ENCODE assay signal across 1 cellular context in the genomic region with DNA sequence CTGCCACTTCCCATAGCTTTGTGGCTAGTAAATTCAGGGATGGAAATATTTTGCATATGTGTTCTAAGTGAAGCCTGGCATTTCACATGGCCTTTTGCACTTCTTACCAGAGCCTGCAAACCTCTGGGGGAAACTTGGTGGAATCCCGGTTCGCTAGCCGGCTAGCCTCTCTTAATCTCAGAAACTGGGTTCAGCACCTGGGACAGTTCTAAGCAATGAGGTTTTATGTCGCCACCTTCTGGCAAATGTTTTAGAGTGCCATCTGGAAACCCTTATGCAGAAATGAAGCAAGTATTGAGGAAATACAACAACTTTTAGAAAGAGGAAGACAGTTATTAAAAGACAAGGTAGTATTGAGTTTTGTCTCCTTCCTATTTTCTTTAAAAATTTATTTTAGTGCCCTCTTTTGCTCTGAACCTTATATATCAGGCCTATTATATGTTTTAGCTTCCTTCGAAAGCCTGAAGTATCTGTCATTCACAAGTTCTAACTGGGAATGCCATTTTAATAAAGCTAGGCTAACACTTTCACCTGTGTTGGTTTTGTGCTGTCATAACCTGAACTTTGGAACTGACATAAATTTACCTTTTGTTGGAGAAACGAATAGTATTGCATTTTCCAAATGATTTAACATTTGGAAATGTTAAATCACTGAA.
TF ChIP-seq lines count a peak whose summit lies in the region.

No MANE protein-coding gene starts in this region.

TF ChIP-seq in A549, 52 proteins besides CTCF, POLR2A, EP300 and RAD21 (continued from another document):
- TF ChIP-seq, protein P1, sequence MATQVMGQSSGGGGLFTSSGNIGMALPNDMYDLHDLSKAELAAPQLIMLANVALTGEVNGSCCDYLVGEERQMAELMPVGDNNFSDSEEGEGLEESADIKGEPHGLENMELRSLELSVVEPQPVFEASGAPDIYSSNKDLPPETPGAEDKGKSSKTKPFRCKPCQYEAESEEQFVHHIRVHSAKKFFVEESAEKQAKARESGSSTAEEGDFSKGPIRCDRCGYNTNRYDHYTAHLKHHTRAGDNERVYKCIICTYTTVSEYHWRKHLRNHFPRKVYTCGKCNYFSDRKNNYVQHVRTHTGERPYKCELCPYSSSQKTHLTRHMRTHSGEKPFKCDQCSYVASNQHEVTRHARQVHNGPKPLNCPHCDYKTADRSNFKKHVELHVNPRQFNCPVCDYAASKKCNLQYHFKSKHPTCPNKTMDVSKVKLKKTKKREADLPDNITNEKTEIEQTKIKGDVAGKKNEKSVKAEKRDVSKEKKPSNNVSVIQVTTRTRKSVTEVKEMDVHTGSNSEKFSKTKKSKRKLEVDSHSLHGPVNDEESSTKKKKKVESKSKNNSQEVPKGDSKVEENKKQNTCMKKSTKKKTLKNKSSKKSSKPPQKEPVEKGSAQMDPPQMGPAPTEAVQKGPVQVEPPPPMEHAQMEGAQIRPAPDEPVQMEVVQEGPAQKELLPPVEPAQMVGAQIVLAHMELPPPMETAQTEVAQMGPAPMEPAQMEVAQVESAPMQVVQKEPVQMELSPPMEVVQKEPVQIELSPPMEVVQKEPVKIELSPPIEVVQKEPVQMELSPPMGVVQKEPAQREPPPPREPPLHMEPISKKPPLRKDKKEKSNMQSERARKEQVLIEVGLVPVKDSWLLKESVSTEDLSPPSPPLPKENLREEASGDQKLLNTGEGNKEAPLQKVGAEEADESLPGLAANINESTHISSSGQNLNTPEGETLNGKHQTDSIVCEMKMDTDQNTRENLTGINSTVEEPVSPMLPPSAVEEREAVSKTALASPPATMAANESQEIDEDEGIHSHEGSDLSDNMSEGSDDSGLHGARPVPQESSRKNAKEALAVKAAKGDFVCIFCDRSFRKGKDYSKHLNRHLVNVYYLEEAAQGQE (IDR thresholded peaks at IDR 0.05), result peak; percentile 94
- TF ChIP-seq GATA3 (IDR thresholded peaks at IDR 0.05; ENCODE audit: borderline replicate concordance) (no peak), ZSCAN20 (CRISPR knock-in tag; IDR thresholded peaks at IDR 0.05) (peak; percentile 81; the same call in 1 of the 2 replicates), EHF (CRISPR knock-in tag; IDR thresholded peaks at IDR 0.05) (0 out of 2 replicates have a peak, but pooled peaks have one; percentile 31), EHMT2 (IDR thresholded peaks at IDR 0.05; ENCODE audit: low read depth) (peak; percentile 74; the same call in 1 of the 2 replicates), SMC3 (IDR thresholded peaks at IDR 0.05) (peak; percentile 67)
- TF ChIP-seq, protein P2, sequence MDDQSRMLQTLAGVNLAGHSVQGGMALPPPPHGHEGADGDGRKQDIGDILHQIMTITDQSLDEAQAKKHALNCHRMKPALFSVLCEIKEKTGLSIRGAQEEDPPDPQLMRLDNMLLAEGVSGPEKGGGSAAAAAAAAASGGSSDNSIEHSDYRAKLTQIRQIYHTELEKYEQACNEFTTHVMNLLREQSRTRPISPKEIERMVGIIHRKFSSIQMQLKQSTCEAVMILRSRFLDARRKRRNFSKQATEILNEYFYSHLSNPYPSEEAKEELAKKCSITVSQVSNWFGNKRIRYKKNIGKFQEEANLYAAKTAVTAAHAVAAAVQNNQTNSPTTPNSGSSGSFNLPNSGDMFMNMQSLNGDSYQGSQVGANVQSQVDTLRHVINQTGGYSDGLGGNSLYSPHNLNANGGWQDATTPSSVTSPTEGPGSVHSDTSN (IDR thresholded peaks at IDR 0.05), result no peak
